Comparison of ENCODE assay signal across 15 cellular contexts in genomic region chr1:153636312-153636711, GRCh38. TPM values are rescaled to one million over a fixed set of nuclear protein-coding genes. Genes with fewer than 3 reads are reported as not detected.
DNase-seq lines count a peak whose midpoint lies in the region; ATAC-seq and TF ChIP-seq lines count a peak whose summit lies in the region.
"Had no signal": no experiment of that assay in that cellular context is flagged by ENCODE, and none has a peak within 500 bp of the region (broad histone marks: within the 10 kb centered on the region; RNA-seq: fewer than 3 reads in every experiment).

No MANE protein-coding gene starts in this region.

- H3K79me2 ChIP-seq in HCT116 (ENCODE audit: insufficient read depth, low read length) = peaks cover 75% of the 10 kb centered on the region

- CTCF ChIA-PET in CD4-positive, alpha-beta T cell (lab: Charles Lee) = no interaction called here
- CTCF ChIA-PET in HCT116 (lab: Charles Lee) = no interaction called here

- no peaks in the 10 kb centered on the region for H3K27me3 Mint-ChIP-seq in CD4-positive, alpha-beta T cell
- H3K27me3 Mint-ChIP-seq in central memory CD8-positive, alpha-beta T cell = no peaks in the 10 kb centered on the region
- H3K27me3 Mint-ChIP-seq in CD14-positive monocyte (ENCODE audit: low read depth in 3 of 3) = peaks cover 0 to 2% (median 0%) of the 10 kb centered on the region in 3 donors

- TF ChIP-seq RAD21 in HCT116 (IDR thresholded peaks at IDR 0.05; ENCODE audit: low read depth) = no peak

- ATAC-seq in CD4-positive, alpha-beta T cell (ENCODE audit: poor library complexity) = no peak
- ATAC-seq in HCT116 = no peak
- ATAC-seq in central memory CD8-positive, alpha-beta T cell (replicated peaks; ENCODE audit: extremely low read depth, poor library complexity, severe bottlenecking) = no peak
- ATAC-seq: foreskin keratinocyte, pancreas had no signal

- DNase-seq in CD4-positive, alpha-beta T cell = no peak
- no peak for DNase-seq in HCT116 (ENCODE audit: low read depth, low spot score)
- DNase-seq in central memory CD8-positive, alpha-beta T cell (ENCODE audit: low spot score in 2 of 2) = no peak
- no peak for DNase-seq in HAP-1 (ENCODE audit: low spot score in 2 of 2)
- no peak for DNase-seq in stimulated activated CD4-positive, alpha-beta T cell treated with anti-CD3 and anti-CD28 coated beads, Interleukin-4, amount 100 ng/mL, for 1 hour
- DNase-seq in HUDEP-2 (lab: John Stamatoyannopoulos, UW; ENCODE audit: unreplicated experiment in 76 of 76) = no peak
- no peak for DNase-seq in CD14-positive monocyte (ENCODE audit: low spot score)
- DNase-seq: activated CD4-positive, CD25-positive, alpha-beta regulatory T cell treated with anti-CD3 and anti-CD28 coated beads, Interleukin-2, amount 50 U/mL, for 72 hours; dermis blood vessel endothelial cell; DMS153; foreskin keratinocyte; NCI-H1436 treated with DMSO at 0.1 percent for 48 hours; SK-N-SH had no signal

- peak overlapping the region; percentile 89 for H3K4me3 Mint-ChIP-seq in CD4-positive, alpha-beta T cell
- peak overlapping the region; percentile 95 for H3K4me3 Mint-ChIP-seq in central memory CD8-positive, alpha-beta T cell
- no peak overlapping the region for H3K4me3 Mint-ChIP-seq in CD14-positive monocyte

- H3K4me1 ChIP-seq in HCT116 (ENCODE audit: control insufficient read depth in 1 of 2, insufficient read depth in 2 of 2, low read length in 2 of 2) (peaks cover 9 to 20% of the 10 kb centered on the region in 2 experiments), neutrophil (ENCODE audit: control insufficient read depth in 1 of 2, insufficient read depth in 1 of 2, low read depth in 1 of 2, low read length in 1 of 2) (peaks cover 9 to 17% of the 10 kb centered on the region in 2 experiments), HAP-1 (peaks cover 16% of the 10 kb centered on the region)

- no peak overlapping the region for H2AFZ ChIP-seq in HCT116 (ENCODE audit: low read depth, low read length, poor library complexity, severe bottlenecking)

- no peaks in the 10 kb centered on the region for H3K27me3 ChIP-seq in CD4-positive, alpha-beta T cell (ENCODE audit: control insufficient read depth, insufficient read depth, low read length)
- H3K27me3 ChIP-seq in HCT116 (ENCODE audit: insufficient read depth, low read length) (no peaks in the 10 kb centered on the region), neutrophil (no peaks in the 10 kb centered on the region), HAP-1 (ENCODE audit: low read depth) (no peaks in the 10 kb centered on the region)
- H3K27me3 ChIP-seq: foreskin keratinocyte, pancreas had no signal

- in situ Hi-C loops in HAP-1 (cut with MboI; ENCODE audit: low sequenced_read_pairs) = no loop called here

- peaks cover 4% of the 10 kb centered on the region; the same call in 1 of the 2 replicates for H4K20me1 ChIP-seq in HCT116 (ENCODE audit: insufficient read depth)

- no TSS peak for BruUV-seq in HCT116 (replicated peaks; lab: Mats Ljungman, UMichigan)

- peaks cover 71% of the 10 kb centered on the region for H3K36me3 Mint-ChIP-seq in CD4-positive, alpha-beta T cell (ENCODE audit: low read depth)
- H3K36me3 Mint-ChIP-seq in central memory CD8-positive, alpha-beta T cell (ENCODE audit: insufficient read depth) = peaks cover 63% of the 10 kb centered on the region
- H3K36me3 Mint-ChIP-seq in CD14-positive monocyte = peaks cover 44 to 62% of the 10 kb centered on the region in 2 donors

- RAD21 ChIA-PET in HCT116 (lab: Charles Lee; ENCODE audit: low non-redundant PET in 1 of 2, low total read pairs in 2 of 2, uncharacterized antibody in 2 of 2, unreplicated experiment in 2 of 2) = no interaction called here

- intact Hi-C loops in CD4-positive, alpha-beta T cell (cut with DNase I, micrococcal nuclease) = loop anchor here in 1 of 2 experiments (2.0 kb wide), 1 partner anchor 90 kb away; no protein-coding TSS in a partner anchor
- intact Hi-C loops in HCT116 (cut with micrococcal nuclease) (no loop called here), CD14-positive monocyte (cut with micrococcal nuclease) (no loop called here)

- no peak for TF ChIP-seq POLR2A in HCT116 (IDR thresholded peaks at IDR 0.05; ENCODE audit: borderline replicate concordance, extremely low read depth, insufficient read depth, insufficient read length)

- POLR2A ChIA-PET in CD4-positive, alpha-beta T cell (lab: Charles Lee) = no interaction called here
- POLR2A ChIA-PET in HCT116 (lab: Charles Lee) = no interaction called here

- H3K4me3 ChIP-seq in HCT116 (replicated peaks in 1 of 2; ENCODE audit: low read depth in 1 of 2, low read length in 2 of 2) = no peak overlapping the region
- H3K4me3 ChIP-seq in neutrophil (ENCODE audit: low read depth in 1 of 2, low read length in 1 of 2) = no peak overlapping the region
- no peak overlapping the region for H3K4me3 ChIP-seq in HAP-1

- no peaks in the 10 kb centered on the region for H3K9me3 Mint-ChIP-seq in CD4-positive, alpha-beta T cell
- no peaks in the 10 kb centered on the region for H3K9me3 Mint-ChIP-seq in central memory CD8-positive, alpha-beta T cell
- no peaks in the 10 kb centered on the region for H3K9me3 Mint-ChIP-seq in CD14-positive monocyte

- TF ChIP-seq CTCF in CD4-positive, alpha-beta T cell (IDR thresholded peaks at IDR 0.05) = no peak
- TF ChIP-seq CTCF in HCT116 (IDR thresholded peaks at IDR 0.05 in 2 of 3, conservative IDR thresholded peaks at IDR 0.05 in 1 of 3; ENCODE audit: borderline replicate concordance in 1 of 3, insufficient read depth in 1 of 3, low read depth in 2 of 3, low read length in 2 of 3) (no peak), neutrophil (IDR thresholded peaks at IDR 0.05) (no peak), CD14-positive monocyte (IDR thresholded peaks at IDR 0.05) (no peak)

- no peak overlapping the region for H3K27ac ChIP-seq in CD4-positive, alpha-beta T cell (ENCODE audit: low read depth, low read length)
- H3K27ac ChIP-seq in HCT116 (ENCODE audit: low read depth, low read length) = no peak overlapping the region
- H3K27ac ChIP-seq in neutrophil = peak overlapping the region; percentile 18

- no peak overlapping the region for H3K9ac ChIP-seq in HCT116 (ENCODE audit: low read length)
- H3K9ac ChIP-seq: SK-N-SH had no signal

- 0 out of 2 replicates have a peak overlapping the region, but pooled peaks have one; percentile 78 for H3K4me2 ChIP-seq in HCT116 (ENCODE audit: low read length)

- no peaks in the 10 kb centered on the region for H3K9me3 ChIP-seq in CD4-positive, alpha-beta T cell (ENCODE audit: control insufficient read depth, low read length)
- H3K9me3 ChIP-seq in HCT116 (ENCODE audit: control insufficient read depth in 1 of 2, insufficient read depth in 1 of 2, low read depth in 1 of 2, low read length in 2 of 2) = no peaks in the 10 kb centered on the region
- H3K9me3 ChIP-seq in neutrophil = no peaks in the 10 kb centered on the region
- H3K9me3 ChIP-seq in HAP-1 = no peaks in the 10 kb centered on the region
- H3K9me3 ChIP-seq: pancreas, SK-N-SH had no signal

- peaks cover 58% of the 10 kb centered on the region for H3K4me1 Mint-ChIP-seq in CD4-positive, alpha-beta T cell (ENCODE audit: low read depth)
- H3K4me1 Mint-ChIP-seq in central memory CD8-positive, alpha-beta T cell = peaks cover 41% of the 10 kb centered on the region
- peaks cover 26% of the 10 kb centered on the region for H3K4me1 Mint-ChIP-seq in CD14-positive monocyte

- peaks cover 43 to 55% of the 10 kb centered on the region in 2 experiments for H3K36me3 ChIP-seq in HCT116 (ENCODE audit: control insufficient read depth in 1 of 2, insufficient read depth in 2 of 2, low read length in 2 of 2)
- H3K36me3 ChIP-seq in neutrophil = peaks cover 53% of the 10 kb centered on the region
- peaks cover 66% of the 10 kb centered on the region for H3K36me3 ChIP-seq in HAP-1 (replicated peaks)

- H3K9me2 ChIP-seq in HCT116 (ENCODE audit: insufficient read depth) = no peaks in the 10 kb centered on the region
- H3K9me2 ChIP-seq: SK-N-SH had no signal

- H3K27ac Mint-ChIP-seq in CD4-positive, alpha-beta T cell = peak overlapping the region; percentile 100
- H3K27ac Mint-ChIP-seq in central memory CD8-positive, alpha-beta T cell (ENCODE audit: low read depth) = peak overlapping the region; percentile 98
- H3K27ac Mint-ChIP-seq in CD14-positive monocyte = no peak overlapping the region

TF ChIP-seq in HCT116, 20 proteins besides CTCF, POLR2A, EP300 and RAD21 (continues in another document):
- no peak for TF ChIP-seq SRF (IDR thresholded peaks at IDR 0.05; ENCODE audit: low read depth)
- TF ChIP-seq, protein P1, sequence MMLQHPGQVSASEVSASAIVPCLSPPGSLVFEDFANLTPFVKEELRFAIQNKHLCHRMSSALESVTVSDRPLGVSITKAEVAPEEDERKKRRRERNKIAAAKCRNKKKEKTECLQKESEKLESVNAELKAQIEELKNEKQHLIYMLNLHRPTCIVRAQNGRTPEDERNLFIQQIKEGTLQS (IDR thresholded peaks at IDR 0.05) = no peak
- TF ChIP-seq POLR2AphosphoS5 (IDR thresholded peaks at IDR 0.05; ENCODE audit: low read depth, low read length) = no peak

RNA-seq across cellular contexts. Expression of gene CHTOP, which starts 2.4 kb away (rescaled TPM):
- total RNA-seq in CD4-positive, alpha-beta T cell = 100 to 1,000 TPM in 1 of 2 experiments, 10 to 100 TPM in 1; 97.1 to 102 TPM
- 110 TPM for total RNA-seq in HCT116 (2021; ENCODE audit: unreplicated experiment)
- polyA plus RNA-seq in HCT116 (2012) = 86.3 and 88.6 TPM in 2 replicates
- polyA plus RNA-seq in CD14-positive monocyte = 10 to 100 TPM; 28.1 to 38.2 TPM

RNA-seq across cellular contexts. Expression of gene S100A1, which starts 8.1 kb away (rescaled TPM):
- total RNA-seq in CD4-positive, alpha-beta T cell = not detected
- 0.30 TPM for total RNA-seq in HCT116 (2021; ENCODE audit: unreplicated experiment)
- 1.8 and 2.1 TPM in 2 replicates for polyA plus RNA-seq in HCT116 (2012)
- polyA plus RNA-seq in CD14-positive monocyte = not detected
- total RNA-seq: dermis blood vessel endothelial cell, foreskin keratinocyte had no signal

RNA-seq across cellular contexts. Expression of gene S100A13, which starts 9.0 kb away (rescaled TPM):
- 1 to 10 TPM; 2.1 to 2.8 TPM for total RNA-seq in CD4-positive, alpha-beta T cell
- total RNA-seq in HCT116 (2021; ENCODE audit: unreplicated experiment) = 143 TPM
- 203 and 216 TPM in 2 replicates for polyA plus RNA-seq in HCT116 (2012)
- polyA plus RNA-seq in CD14-positive monocyte = 1 to 10 TPM; 2.5 to 2.6 TPM

RNA-seq across cellular contexts. Expression of gene S100A14, which starts 20.2 kb away (rescaled TPM):
- total RNA-seq in CD4-positive, alpha-beta T cell = not detected
- 252 TPM for total RNA-seq in HCT116 (2021; ENCODE audit: unreplicated experiment)
- 369 and 385 TPM in 2 replicates for polyA plus RNA-seq in HCT116 (2012)
- polyA plus RNA-seq in CD14-positive monocyte = not detected

RNA-seq across cellular contexts. Expression of gene SNAPIN, which starts 22.2 kb away (rescaled TPM):
- 1 to 10 TPM; 7.2 to 7.3 TPM for total RNA-seq in CD4-positive, alpha-beta T cell
- total RNA-seq in HCT116 (2021; ENCODE audit: unreplicated experiment) = 39.1 TPM
- polyA plus RNA-seq in HCT116 (2012) = 25.9 and 36.2 TPM in 2 replicates
- 100 to 1,000 TPM; 135 to 141 TPM for polyA plus RNA-seq in CD14-positive monocyte

Comparison
In these comparisons a context has a peak if more than half of its experiments do, and no peak if none do; other contexts are left out.
1. H3K27ac Mint-ChIP-seq: peak in CD4-positive, alpha-beta T cell (single experiment) and central memory CD8-positive, alpha-beta T cell (single experiment); none in CD14-positive monocyte (0 of 7).
2. H3K4me3 Mint-ChIP-seq: peak in CD4-positive, alpha-beta T cell (single experiment) and central memory CD8-positive, alpha-beta T cell (single experiment); none in CD14-positive monocyte (0 of 2).
3. RNA of gene S100A13, which starts 9.0 kb away (total RNA-seq): 143 TPM in HCT116 (single experiment); 2.1 to 2.8 TPM in CD4-positive, alpha-beta T cell; every median in the first group is over 10 times any median in the second.